In the genomic region with DNA sequence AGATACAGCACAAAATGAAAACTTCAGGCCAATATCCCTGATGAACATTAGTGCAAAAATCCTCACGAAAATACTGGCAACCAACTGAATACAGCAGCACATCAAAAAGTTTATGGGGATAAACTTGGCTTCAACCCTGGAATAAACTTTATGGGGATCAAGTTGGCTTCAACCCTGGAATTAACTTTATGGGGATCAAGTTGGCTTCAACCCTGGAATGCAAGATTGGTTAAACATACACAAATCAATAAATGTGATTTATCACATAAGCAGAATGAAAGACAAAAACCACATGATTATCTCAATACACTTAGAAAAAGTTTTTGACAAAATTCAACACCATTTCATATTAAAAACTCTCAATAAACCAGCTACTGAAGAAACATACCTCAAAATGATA, we compare ENCODE assay signal across 24 cellular contexts.
"Had no signal": no experiment of that assay in that cellular context is flagged by ENCODE, and none has a peak within 500 bp of the region (broad histone marks: within the 10 kb centered on the region; RNA-seq: fewer than 3 reads in every experiment).

No MANE protein-coding gene starts in this region.

- H3K27ac ChIP-seq: coronary artery, dorsolateral prefrontal cortex, esophagus muscularis mucosa, gastroesophageal sphincter, heart left ventricle, hepatocyte, left lung, lower lobe of right lung had no signal

- H3K4me3 ChIP-seq: coronary artery, dorsolateral prefrontal cortex, esophagus muscularis mucosa, gastroesophageal sphincter, heart left ventricle, hepatocyte, left lung, lower lobe of right lung, mucosa of descending colon had no signal

- ATAC-seq: gastroesophageal sphincter; heart left ventricle; left cardiac atrium; left lung; left ventricle myocardium superior; lower lobe of right lung; mucosa of descending colon; naive thymus-derived CD8-positive, alpha-beta T cell had no signal

- H3K79me2 ChIP-seq: hepatocyte had no signal

- FAIRE-seq: colon, endothelial cell of umbilical vein had no signal

- H3K4me2 ChIP-seq: hepatocyte had no signal

- H3K36me3 ChIP-seq: esophagus muscularis mucosa, gastroesophageal sphincter, heart left ventricle, left lung, lower lobe of right lung had no signal

- DNase-seq: dermis blood vessel endothelial cell; dorsolateral prefrontal cortex; effector CD4-positive, alpha-beta T cell; effector memory CD4-positive, alpha-beta T cell; foreskin fibroblast; foreskin melanocyte; heart left ventricle; hypothalamus; immature natural killer cell; islet precursor cell; left cardiac atrium; left lung; left ventricle myocardium superior; lower lobe of right lung; mesenchymal stem cell; mucosa of descending colon; naive B cell; naive thymus-derived CD8-positive, alpha-beta T cell had no signal

- H3K9me3 ChIP-seq: lower lobe of right lung had no signal

- H3K4me1 ChIP-seq: esophagus muscularis mucosa, gastroesophageal sphincter, heart left ventricle, left lung, lower lobe of right lung had no signal

- H2AFZ ChIP-seq: hepatocyte had no signal

- H3K27me3 ChIP-seq: esophagus muscularis mucosa, gastroesophageal sphincter, heart left ventricle, hepatocyte, left lung had no signal
